Comparison of ENCODE assay signal across 30 cellular contexts in genomic region chr7:1236132-1236655, GRCh38. TPM values are rescaled to one million over a fixed set of nuclear protein-coding genes. Genes with fewer than 3 reads are reported as not detected.
DNase-seq lines count a peak whose midpoint lies in the region; ATAC-seq, FAIRE-seq and TF ChIP-seq lines count a peak whose summit lies in the region.
"Had no signal": no experiment of that assay in that cellular context is flagged by ENCODE, and none has a peak within 500 bp of the region (broad histone marks: within the 10 kb centered on the region; RNA-seq: fewer than 3 reads in every experiment).

No MANE protein-coding gene starts in this region.

- H3K4me1 ChIP-seq in GM23338 (ENCODE audit: insufficient read depth) = peaks cover 48% of the 10 kb centered on the region
- H3K4me1 ChIP-seq: BE2C, parathyroid adenoma had no signal

- POLR2A ChIA-PET in WTC11 (lab: Charles Lee) = no interaction called here

- H3K36me3 Mint-ChIP-seq in GM23338 (ENCODE audit: low read depth) (peaks cover 3% of the 10 kb centered on the region; the same call in 1 of the 3 replicates), WTC11 (no peaks in the 10 kb centered on the region), nephron progenitor cell (ENCODE audit: low read depth) (no peaks in the 10 kb centered on the region)
- H3K36me3 Mint-ChIP-seq: mesothelial cell of epicardium, natural killer cell had no signal

- H3K36me3 ChIP-seq in GM23338 (ENCODE audit: insufficient read depth) = no peaks in the 10 kb centered on the region
- H3K36me3 ChIP-seq: BE2C, cardiac muscle cell, left lung, sigmoid colon had no signal

- no peak overlapping the region for H2AFZ ChIP-seq in GM23338
- H2AFZ ChIP-seq: parathyroid adenoma had no signal

- no peaks in the 10 kb centered on the region for H3K79me2 ChIP-seq in GM23338 (replicated peaks; ENCODE audit: insufficient read depth)
- H3K79me2 ChIP-seq: parathyroid adenoma had no signal

- H3K4me1 Mint-ChIP-seq in GM23338 (peaks cover 35% of the 10 kb centered on the region), WTC11 (peaks cover 42% of the 10 kb centered on the region), nephron progenitor cell (peaks cover 44% of the 10 kb centered on the region)

- H4K20me1 ChIP-seq in GM23338 (replicated peaks; ENCODE audit: insufficient read depth) = peaks cover 15% of the 10 kb centered on the region; the same call in 1 of the 2 replicates

- TF ChIP-seq CTCF in GM23338 (conservative IDR thresholded peaks at IDR 0.05; ENCODE audit: low read depth in 2 of 2) = no peak
- no peak for TF ChIP-seq CTCF in WTC11 (IDR thresholded peaks at IDR 0.05)
- TF ChIP-seq CTCF in nephron progenitor cell (IDR thresholded peaks at IDR 0.05) = no peak

- no peak overlapping the region for H3K4me3 ChIP-seq in GM23338
- H3K4me3 ChIP-seq: cardiac muscle cell, left lung, sigmoid colon had no signal

- CTCF ChIA-PET in WTC11 (lab: Charles Lee) = interaction anchor here (0.9 to 1.3 kb wide), 5 partner anchors 9 to 196 kb away, joined by 3 to 6 read pairs (median 3); no protein-coding TSS in a partner anchor

- H3K27ac Mint-ChIP-seq in GM23338 = no peak overlapping the region
- no peak overlapping the region for H3K27ac Mint-ChIP-seq in WTC11
- H3K27ac Mint-ChIP-seq in nephron progenitor cell = no peak overlapping the region
- H3K27ac Mint-ChIP-seq: mesothelial cell of epicardium, natural killer cell had no signal

- H3K4me3 Mint-ChIP-seq in GM23338 (no peak overlapping the region), WTC11 (no peak overlapping the region), nephron progenitor cell (no peak overlapping the region)
- H3K4me3 Mint-ChIP-seq: mesothelial cell of epicardium had no signal

- no peak for ATAC-seq in GM23338
- 0 out of 2 replicates have a peak, but pooled peaks have one; percentile 1 for ATAC-seq in WTC11
- ATAC-seq in GM19397 (IDR thresholded peaks at IDR 0.05; ENCODE audit: unreplicated experiment) = no peak
- ATAC-seq: activated CD4-positive, CD25-positive, alpha-beta regulatory T cell treated with anti-CD3 and anti-CD28 coated beads, Interleukin-2, amount 50 U/mL, for 24 hours; HCT116; left lung had no signal

- peaks cover 32% of the 10 kb centered on the region for H3F3A ChIP-seq in GM23338 (replicated peaks; ENCODE audit: low read depth)

- H3K9me3 Mint-ChIP-seq in GM23338 (peaks cover 5% of the 10 kb centered on the region), WTC11 (no peaks in the 10 kb centered on the region), nephron progenitor cell (no peaks in the 10 kb centered on the region)
- H3K9me3 Mint-ChIP-seq: activated CD4-positive, alpha-beta memory T cell treated with anti-CD3 and anti-CD28 coated beads, Interleukin-2, amount 10 ng/mL, durations not matched to agents 7 days and 5 days; mesothelial cell of epicardium; natural killer cell had no signal

- no peak overlapping the region for H3K27ac ChIP-seq in GM23338 (ENCODE audit: low read depth)
- H3K27ac ChIP-seq: cardiac muscle cell, left lung, parathyroid adenoma, sigmoid colon had no signal

- no peak for FAIRE-seq in urothelium cell line (lab: Jason Lieb, UNC)
- FAIRE-seq: A204.1, G401.6 had no signal

- H3K27me3 ChIP-seq in GM23338 (ENCODE audit: insufficient read depth) = peaks cover 95% of the 10 kb centered on the region

- peaks cover 83% of the 10 kb centered on the region for H3K27me3 Mint-ChIP-seq in GM23338 (ENCODE audit: insufficient read depth, low read depth, poor library complexity)
- peaks cover 87% of the 10 kb centered on the region for H3K27me3 Mint-ChIP-seq in WTC11 (ENCODE audit: low read depth)
- H3K27me3 Mint-ChIP-seq in nephron progenitor cell (ENCODE audit: low read depth, poor library complexity) = peaks cover 89% of the 10 kb centered on the region

- H3K4me2 ChIP-seq in GM23338 = peak overlapping the region; percentile 32; the same call in 1 of the 2 replicates

- DNase-seq in NCI-H146 (lab: John Stamatoyannopoulos, UW) = peak; percentile 20
- DNase-seq in NCI-H146 treated with DMSO at 0.1 percent for 48 hours (lab: John Stamatoyannopoulos, UW; ENCODE audit: unreplicated experiment) = no peak
- DNase-seq in GM23338 (ENCODE audit: low spot score) = peak; percentile 60
- DNase-seq in WTC11 (ENCODE audit: low spot score) = no peak
- peak; percentile 53 for DNase-seq in nephron progenitor cell
- no peak for DNase-seq in urothelium cell line (ENCODE audit: low spot score)
- no peak for DNase-seq in activated gamma-delta T cell treated with Interleukin-2 at 50 U/mL for 16 hours
- DNase-seq: activated CD4-positive, alpha-beta memory T cell treated with anti-CD3 and anti-CD28 coated beads, Interleukin-2, amount 10 ng/mL, durations not matched to agents 7 days and 5 days; activated naive CD4-positive, alpha-beta T cell treated with Interleukin-2 at 50 U/mL for 16 hours; amniotic stem cell; dermis blood vessel endothelial cell; natural killer cell; NCI-H1092 treated with DMSO at 0.1 percent for 48 hours; NCI-H2171 treated with DMSO at 0.1 percent for 48 hours; NCI-H82; sigmoid colon; T1000 had no signal

- no peaks in the 10 kb centered on the region for H3K9me2 ChIP-seq in GM23338 (ENCODE audit: insufficient read depth)

TF ChIP-seq in GM23338, 12 proteins besides CTCF, POLR2A, EP300 and RAD21:
- TF ChIP-seq EZH2 (IDR thresholded peaks at IDR 0.05; ENCODE audit: low read depth, unreplicated experiment) (peak; percentile 89), JUNB (IDR thresholded peaks at IDR 0.05; ENCODE audit: unreplicated experiment) (no peak), EZH2phosphoT487 (IDR thresholded peaks at IDR 0.05; ENCODE audit: unreplicated experiment) (peak; percentile 92)

TF ChIP-seq in WTC11, 78 proteins besides CTCF, POLR2A, EP300 and RAD21:
- TF ChIP-seq USF1 (CRISPR knock-in tag; IDR thresholded peaks at IDR 0.05) (no peak), ETV6 (CRISPR knock-in tag; IDR thresholded peaks at IDR 0.05) (no peak), NFYB (CRISPR knock-in tag; conservative IDR thresholded peaks at IDR 0.05; ENCODE audit: low read depth) (no peak)
- TF ChIP-seq, protein P1, sequence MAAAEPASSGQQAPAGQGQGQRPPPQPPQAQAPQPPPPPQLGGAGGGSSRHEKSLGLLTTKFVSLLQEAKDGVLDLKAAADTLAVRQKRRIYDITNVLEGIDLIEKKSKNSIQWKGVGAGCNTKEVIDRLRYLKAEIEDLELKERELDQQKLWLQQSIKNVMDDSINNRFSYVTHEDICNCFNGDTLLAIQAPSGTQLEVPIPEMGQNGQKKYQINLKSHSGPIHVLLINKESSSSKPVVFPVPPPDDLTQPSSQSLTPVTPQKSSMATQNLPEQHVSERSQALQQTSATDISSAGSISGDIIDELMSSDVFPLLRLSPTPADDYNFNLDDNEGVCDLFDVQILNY (CRISPR knock-in tag; IDR thresholded peaks at IDR 0.05) = no peak

RNA-seq across cellular contexts. Expression of gene UNCX, which starts 3.5 kb away (rescaled TPM):
- not detected in 2 replicates for total RNA-seq in GM23338 (2014; rRNA removed; shearing (Covaris generic))
- not detected in 2 replicates for polyA plus RNA-seq in GM23338 (2016; fragmentation: Nextera tagmentation; extraction: Ambion mirVana)
- not detected in 3 replicates for total RNA-seq in WTC11 (2021)
- total RNA-seq: activated CD4-positive, alpha-beta memory T cell treated with anti-CD3 and anti-CD28 coated beads, Interleukin-2, amount 10 ng/mL, durations not matched to agents 7 days and 5 days; dermis blood vessel endothelial cell; HT-29; left lung; mesothelial cell of epicardium; natural killer cell; OCI-LY7; sigmoid colon; ureter had no signal
- polyA plus RNA-seq: sigmoid colon had no signal

Comparison
In these comparisons a context has a peak if more than half of its experiments do, and no peak if none do; other contexts are left out.
1. DNase-seq: peak in NCI-H146 (single experiment), GM23338 (single experiment) and nephron progenitor cell (single experiment); none in NCI-H146 treated with DMSO at 0.1 percent for 48 hours (single experiment), WTC11 (single experiment), urothelium cell line (single experiment) and activated gamma-delta T cell treated with Interleukin-2 at 50 U/mL for 16 hours (single experiment).